1 cellular context compared by ENCODE assay signal in the genomic region with DNA sequence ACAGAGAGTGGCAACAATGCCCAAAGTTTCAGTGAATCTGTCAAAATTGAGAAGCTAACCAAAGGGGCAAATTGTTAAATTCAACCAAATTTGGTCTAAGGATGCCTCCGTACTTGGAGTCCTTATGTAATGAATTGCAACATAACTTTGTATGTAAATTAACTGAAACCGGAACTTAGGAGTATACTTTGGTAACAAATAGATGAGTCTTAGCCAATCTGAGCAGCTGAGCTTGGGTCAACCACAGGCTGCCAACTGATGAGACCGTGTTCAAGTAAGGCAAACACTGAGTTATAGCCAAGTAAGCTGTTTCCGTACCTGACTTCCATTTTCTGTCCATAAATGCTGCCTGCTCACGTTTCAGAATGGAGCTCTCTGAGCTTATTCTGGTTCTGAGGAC.
A peak's percentile ranks its signal among the peaks of the same experiment; 100 is the strongest.
TF ChIP-seq lines count a peak whose summit lies in the region.

No MANE protein-coding gene starts in this region.

TF ChIP-seq in K562, 482 proteins besides CTCF, POLR2A, EP300 and RAD21:
- TF ChIP-seq STAT5A (IDR thresholded peaks at IDR 0.05; ENCODE audit: borderline replicate concordance, low read length) = no peak
- peak; percentile 87 for TF ChIP-seq CEBPB (tag; IDR thresholded peaks at IDR 0.05)
- TF ChIP-seq, protein P1, sequence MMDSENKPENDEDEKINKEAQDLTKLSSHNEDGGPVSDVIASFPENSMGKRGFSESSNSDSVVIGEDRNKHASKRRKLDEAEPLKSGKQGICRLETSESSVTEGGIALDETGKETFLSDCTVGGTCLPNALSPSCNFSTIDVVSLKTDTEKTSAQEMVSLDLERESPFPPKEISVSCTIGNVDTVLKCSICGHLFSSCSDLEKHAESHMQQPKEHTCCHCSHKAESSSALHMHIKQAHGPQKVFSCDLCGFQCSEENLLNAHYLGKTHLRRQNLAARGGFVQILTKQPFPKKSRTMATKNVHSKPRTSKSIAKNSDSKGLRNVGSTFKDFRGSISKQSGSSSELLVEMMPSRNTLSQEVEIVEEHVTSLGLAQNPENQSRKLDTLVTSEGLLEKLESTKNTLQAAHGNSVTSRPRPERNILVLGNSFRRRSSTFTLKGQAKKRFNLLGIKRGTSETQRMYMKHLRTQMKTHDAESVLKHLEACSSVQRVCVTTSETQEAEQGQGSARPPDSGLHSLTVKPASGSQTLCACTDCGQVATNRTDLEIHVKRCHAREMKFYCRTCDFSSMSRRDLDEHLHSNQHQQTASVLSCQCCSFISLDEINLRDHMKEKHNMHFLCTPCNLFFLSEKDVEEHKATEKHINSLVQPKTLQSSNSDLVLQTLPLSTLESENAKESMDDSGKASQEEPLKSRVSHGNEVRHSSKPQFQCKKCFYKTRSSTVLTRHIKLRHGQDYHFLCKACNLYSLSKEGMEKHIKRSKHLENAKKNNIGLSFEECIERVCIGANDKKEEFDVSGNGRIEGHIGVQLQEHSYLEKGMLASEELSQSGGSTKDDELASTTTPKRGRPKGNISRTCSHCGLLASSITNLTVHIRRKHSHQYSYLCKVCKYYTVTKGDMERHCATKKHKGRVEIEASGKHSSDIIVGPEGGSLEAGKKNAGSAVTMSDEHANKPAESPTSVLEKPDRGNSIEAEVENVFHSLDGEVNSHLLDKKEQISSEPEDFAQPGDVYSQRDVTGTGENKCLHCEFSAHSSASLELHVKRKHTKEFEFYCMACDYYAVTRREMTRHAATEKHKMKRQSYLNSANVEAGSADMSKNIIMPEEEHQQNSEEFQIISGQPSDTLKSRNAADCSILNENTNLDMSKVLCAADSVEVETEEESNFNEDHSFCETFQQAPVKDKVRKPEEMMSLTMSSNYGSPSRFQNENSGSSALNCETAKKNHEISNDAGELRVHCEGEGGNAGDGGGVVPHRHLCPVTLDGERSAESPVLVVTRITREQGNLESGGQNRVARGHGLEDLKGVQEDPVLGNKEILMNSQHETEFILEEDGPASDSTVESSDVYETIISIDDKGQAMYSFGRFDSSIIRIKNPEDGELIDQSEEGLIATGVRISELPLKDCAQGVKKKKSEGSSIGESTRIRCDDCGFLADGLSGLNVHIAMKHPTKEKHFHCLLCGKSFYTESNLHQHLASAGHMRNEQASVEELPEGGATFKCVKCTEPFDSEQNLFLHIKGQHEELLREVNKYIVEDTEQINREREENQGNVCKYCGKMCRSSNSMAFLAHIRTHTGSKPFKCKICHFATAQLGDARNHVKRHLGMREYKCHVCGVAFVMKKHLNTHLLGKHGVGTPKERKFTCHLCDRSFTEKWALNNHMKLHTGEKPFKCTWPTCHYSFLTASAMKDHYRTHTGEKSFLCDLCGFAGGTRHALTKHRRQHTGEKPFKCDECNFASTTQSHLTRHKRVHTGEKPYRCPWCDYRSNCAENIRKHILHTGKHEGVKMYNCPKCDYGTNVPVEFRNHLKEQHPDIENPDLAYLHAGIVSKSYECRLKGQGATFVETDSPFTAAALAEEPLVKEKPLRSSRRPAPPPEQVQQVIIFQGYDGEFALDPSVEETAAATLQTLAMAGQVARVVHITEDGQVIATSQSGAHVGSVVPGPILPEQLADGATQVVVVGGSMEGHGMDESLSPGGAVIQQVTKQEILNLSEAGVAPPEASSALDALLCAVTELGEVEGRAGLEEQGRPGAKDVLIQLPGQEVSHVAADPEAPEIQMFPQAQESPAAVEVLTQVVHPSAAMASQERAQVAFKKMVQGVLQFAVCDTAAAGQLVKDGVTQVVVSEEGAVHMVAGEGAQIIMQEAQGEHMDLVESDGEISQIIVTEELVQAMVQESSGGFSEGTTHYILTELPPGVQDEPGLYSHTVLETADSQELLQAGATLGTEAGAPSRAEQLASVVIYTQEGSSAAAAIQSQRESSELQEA (IDR thresholded peaks at IDR 0.05; ENCODE audit: low read depth) = peak; percentile 86
- no peak for TF ChIP-seq CEBPG (CRISPR knock-in tag; IDR thresholded peaks at IDR 0.05)
- peak in 1 of 2 experiments; percentile 71; a peak in 2 of 4 replicates for TF ChIP-seq CEBPG (tag; conservative IDR thresholded peaks at IDR 0.05 in 1 of 2, IDR thresholded peaks at IDR 0.05 in 1 of 2)
- TF ChIP-seq ATF7 (IDR thresholded peaks at IDR 0.05) = 0 out of 2 replicates have a peak, but pooled peaks have one; percentile 20
- 0 out of 2 replicates have a peak, but pooled peaks have one; percentile 19 for TF ChIP-seq ETV1 (tag; conservative IDR thresholded peaks at IDR 0.05; ENCODE audit: low read depth)
- TF ChIP-seq NELFE (IDR thresholded peaks at IDR 0.05; ENCODE audit: insufficient read depth, insufficient read length) = no peak
